10 cellular contexts compared by ENCODE assay signal in the genomic region with DNA sequence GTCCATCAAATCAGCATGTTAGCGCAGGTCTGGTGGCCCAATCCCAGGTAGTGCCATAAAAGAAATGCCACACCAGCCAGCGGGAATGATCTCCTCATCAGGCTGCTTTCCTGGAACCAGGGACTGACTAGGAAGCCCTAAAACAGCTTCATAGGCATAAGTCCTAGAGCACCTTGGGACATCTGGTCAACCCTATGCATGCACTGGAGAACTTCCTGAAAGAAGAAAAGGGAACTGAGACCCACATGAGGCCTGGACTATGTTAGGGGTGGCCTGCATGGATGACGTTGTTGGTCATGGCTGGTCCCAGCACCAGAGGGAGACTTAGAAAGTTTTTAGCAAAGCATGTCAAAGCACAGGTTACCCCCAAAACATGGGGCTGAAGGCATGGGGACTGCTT. TPM values are rescaled to one million over a fixed set of nuclear protein-coding genes. Genes with fewer than 3 reads are reported as not detected.
DNase-seq lines count a peak whose midpoint lies in the region; ATAC-seq and TF ChIP-seq lines count a peak whose summit lies in the region.
"Had no signal": no experiment of that assay in that cellular context is flagged by ENCODE, and none has a peak within 500 bp of the region (broad histone marks: within the 10 kb centered on the region; RNA-seq: fewer than 3 reads in every experiment).

No MANE protein-coding gene starts in this region.

- no peak overlapping the region for H3K27ac ChIP-seq in upper lobe of right lung

- H3K27me3 ChIP-seq in upper lobe of right lung = no peaks in the 10 kb centered on the region

- no peak overlapping the region for H3K4me3 ChIP-seq in upper lobe of right lung

- no peaks in the 10 kb centered on the region for H3K9me3 ChIP-seq in upper lobe of right lung

- peak; percentile 80 for ATAC-seq in HG02884 (IDR thresholded peaks at IDR 0.05; ENCODE audit: unreplicated experiment)
- ATAC-seq in upper lobe of right lung = peak; percentile 68
- ATAC-seq in HG02970 (IDR thresholded peaks at IDR 0.05; ENCODE audit: low FRiP score, unreplicated experiment) = no peak

- intact Hi-C loops in upper lobe of right lung (cut with DNase I) = no loop called here

- no peaks in the 10 kb centered on the region for H3K36me3 ChIP-seq in upper lobe of right lung

- DNase-seq in SKM-1 treated with dmso at 0.1 percent for 144 hours (lab: John Stamatoyannopoulos, UW; ENCODE audit: unreplicated experiment) (peak; percentile 75), SKM-1 (lab: John Stamatoyannopoulos, UW; ENCODE audit: unreplicated experiment) (no peak), NCI-H510A (lab: John Stamatoyannopoulos, UW) (peak; percentile 50), upper lobe of right lung (no peak), COLO668 (lab: John Stamatoyannopoulos, UW; ENCODE audit: unreplicated experiment) (no peak), kidney glomerular epithelial cell (lab: John Stamatoyannopoulos, UW) (no peak)

- no peaks in the 10 kb centered on the region for H3K4me1 ChIP-seq in upper lobe of right lung

- no peak for TF ChIP-seq CTCF in upper lobe of right lung (IDR thresholded peaks at IDR 0.05)

RNA-seq across cellular contexts. Expression of a gene that starts 7.6 kb away (rescaled TPM):
- not detected for total RNA-seq in upper lobe of right lung
- total RNA-seq: lung microvascular endothelial cell, skeletal muscle tissue had no signal

RNA-seq across cellular contexts. Expression of a gene that starts 15.8 kb away (rescaled TPM):
- total RNA-seq in upper lobe of right lung = 3.7 TPM
- total RNA-seq: lung microvascular endothelial cell had no signal

Comparison
In these comparisons a context has a peak if more than half of its experiments do, and no peak if none do; other contexts are left out.
1. DNase-seq: peak in SKM-1 treated with dmso at 0.1 percent for 144 hours (single experiment) and NCI-H510A (single experiment); none in SKM-1 (single experiment), upper lobe of right lung (single experiment), COLO668 (single experiment) and kidney glomerular epithelial cell (single experiment).